ENCODE assay signal across 20 cellular contexts in the genomic region with DNA sequence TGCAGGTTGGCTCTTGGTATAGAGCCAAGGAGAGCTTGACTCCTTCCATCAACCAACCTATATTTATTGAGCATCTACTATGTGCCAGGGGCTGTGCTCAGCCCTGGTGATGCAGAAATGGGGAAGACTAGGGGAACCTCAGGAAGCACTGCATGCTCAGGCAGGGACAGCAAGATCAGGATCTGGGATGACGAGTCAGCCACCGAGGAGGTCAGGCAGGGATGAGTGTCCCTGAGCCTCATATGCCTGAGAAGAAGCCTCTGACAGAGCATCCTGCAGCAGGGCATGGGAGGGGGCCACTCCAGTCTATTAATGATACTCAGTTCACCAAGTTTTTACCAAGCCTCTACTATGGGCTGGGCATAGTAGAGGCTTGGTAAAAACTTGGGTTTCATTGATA.
DNase-seq lines count a peak whose midpoint lies in the region; ATAC-seq, FAIRE-seq and TF ChIP-seq lines count a peak whose summit lies in the region.
"Had no signal": no experiment of that assay in that cellular context is flagged by ENCODE, and none has a peak within 500 bp of the region (broad histone marks: within the 10 kb centered on the region; RNA-seq: fewer than 3 reads in every experiment).

No MANE protein-coding gene starts in this region.

- CTCF ChIA-PET in activated CD8-positive, alpha-beta memory T cell treated with anti-CD3 and anti-CD28 coated beads, Interleukin-2, amount 10 ng/mL, durations not matched to agents 7 days and 5 days (lab: Charles Lee), result interaction anchor here (9.5 to 10.5 kb wide), 2 partner anchors 8 to 16 kb away, joined by 62 to 146 read pairs; no protein-coding TSS in a partner anchor
- CTCF ChIA-PET in PC-3 (lab: Charles Lee), result no interaction called here

- no peak overlapping the region for H3K4me3 Mint-ChIP-seq in activated CD8-positive, alpha-beta memory T cell treated with anti-CD3 and anti-CD28 coated beads, Interleukin-2, amount 10 ng/mL, durations not matched to agents 7 days and 5 days
- no peak overlapping the region for H3K4me3 Mint-ChIP-seq in activated T-helper 1 cell treated with anti-CD3 and anti-CD28 coated beads, Interleukin-12 subunit alpha, Interleukin-12 subunit beta, Interleukin-2, Interleukin-4 antibody, amounts not matched to agents 30 ng/mL and 10 ng/mL and 1 ng/mL, durations not matched to agents 14 hours and 24 hours and 36 hours
- peak overlapping the region in 7 of 10 donors; percentile 14 to 73 (median 66) for H3K4me3 Mint-ChIP-seq in naive thymus-derived CD8-positive, alpha-beta T cell
- no peak overlapping the region for H3K4me3 Mint-ChIP-seq in GM23338
- H3K4me3 Mint-ChIP-seq: B cell, neural progenitor cell had no signal

- H3F3A ChIP-seq in GM23338 (replicated peaks; ENCODE audit: low read depth), result no peaks in the 10 kb centered on the region
- no peaks in the 10 kb centered on the region for H3F3A ChIP-seq in PC-3 (ENCODE audit: low read length, unreplicated experiment)

- no peak for FAIRE-seq in GM19239 (lab: Jason Lieb, UNC)
- FAIRE-seq: TTC549 had no signal

- H3K27ac Mint-ChIP-seq in activated CD8-positive, alpha-beta memory T cell treated with anti-CD3 and anti-CD28 coated beads, Interleukin-2, amount 10 ng/mL, durations not matched to agents 7 days and 5 days, result peak overlapping the region; percentile 87
- peak overlapping the region; percentile 83 for H3K27ac Mint-ChIP-seq in activated T-helper 1 cell treated with anti-CD3 and anti-CD28 coated beads, Interleukin-12 subunit alpha, Interleukin-12 subunit beta, Interleukin-2, Interleukin-4 antibody, amounts not matched to agents 30 ng/mL and 10 ng/mL and 1 ng/mL, durations not matched to agents 14 hours and 24 hours and 36 hours
- peak overlapping the region in 7 of 10 donors; percentile 84 to 98 (median 95) for H3K27ac Mint-ChIP-seq in naive thymus-derived CD8-positive, alpha-beta T cell
- H3K27ac Mint-ChIP-seq in GM23338, result no peak overlapping the region

- peaks cover 2% of the 10 kb centered on the region for H3K9me3 Mint-ChIP-seq in activated CD8-positive, alpha-beta memory T cell treated with anti-CD3 and anti-CD28 coated beads, Interleukin-2, amount 10 ng/mL, durations not matched to agents 7 days and 5 days (ENCODE audit: low read depth)
- H3K9me3 Mint-ChIP-seq in activated T-helper 1 cell treated with anti-CD3 and anti-CD28 coated beads, Interleukin-12 subunit alpha, Interleukin-12 subunit beta, Interleukin-2, Interleukin-4 antibody, amounts not matched to agents 30 ng/mL and 10 ng/mL and 1 ng/mL, durations not matched to agents 14 hours and 24 hours and 36 hours, result peaks cover 4% of the 10 kb centered on the region
- H3K9me3 Mint-ChIP-seq in naive thymus-derived CD8-positive, alpha-beta T cell, result peaks cover 0 to 7% (median 0%) of the 10 kb centered on the region in 9 donors
- no peaks in the 10 kb centered on the region; the same call in 2 of the 3 replicates for H3K9me3 Mint-ChIP-seq in GM23338

- intact Hi-C loops in activated T-helper 1 cell treated with anti-CD3 and anti-CD28 coated beads, Interleukin-12 subunit alpha, Interleukin-12 subunit beta, Interleukin-2, Interleukin-4 antibody, amounts not matched to agents 30 ng/mL and 10 ng/mL and 1 ng/mL, durations not matched to agents 14 hours and 24 hours and 36 hours (cut with micrococcal nuclease), result loop anchor here (5.0 to 10.0 kb wide), 4 partner anchors 468 to 1882 kb away; partner anchors contain the start of genes HSPH1, SLC7A1 and USPL1
- intact Hi-C loops in PC-3 (cut with micrococcal nuclease), result no loop called here

- H3K27me3 ChIP-seq in GM23338 (ENCODE audit: insufficient read depth) (no peaks in the 10 kb centered on the region), PC-3 (ENCODE audit: low read length) (no peaks in the 10 kb centered on the region)
- H3K27me3 ChIP-seq: neural progenitor cell, testis, uterus had no signal

- TF ChIP-seq CTCF in GM23338 (conservative IDR thresholded peaks at IDR 0.05; ENCODE audit: low read depth in 2 of 2) (no peak), PC-3 (conservative IDR thresholded peaks at IDR 0.05; ENCODE audit: low read depth, low read length) (no peak)

- no peak overlapping the region for H3K4me2 ChIP-seq in GM23338
- H3K4me2 ChIP-seq in PC-3 (ENCODE audit: low read length), result no peak overlapping the region
- H3K4me2 ChIP-seq: neural progenitor cell had no signal

- POLR2A ChIA-PET in naive thymus-derived CD8-positive, alpha-beta T cell (lab: Charles Lee), result interaction anchor here (0.9 to 4.4 kb wide), 5 partner anchors 8 to 468 kb away, joined by 4 to 39 read pairs (median 4); partner anchors contain the start of gene USPL1
- POLR2A ChIA-PET in PC-3 (lab: Charles Lee; ENCODE audit: unreplicated experiment), result no interaction called here

- BruUV-seq in PC-3 (replicated peaks; lab: Mats Ljungman, UMichigan), result no TSS peak

- no peaks in the 10 kb centered on the region for H3K9me3 ChIP-seq in PC-3 (ENCODE audit: low read length)
- H3K9me3 ChIP-seq: mucosa of descending colon, testis, uterus had no signal

- no peak for ATAC-seq in activated CD8-positive, alpha-beta memory T cell treated with anti-CD3 and anti-CD28 coated beads, Interleukin-2, amount 10 ng/mL, durations not matched to agents 7 days and 5 days
- no peak for ATAC-seq in naive thymus-derived CD8-positive, alpha-beta T cell
- ATAC-seq in GM23338, result no peak
- no peak for ATAC-seq in PC-3
- ATAC-seq: lower lobe of right lung, mucosa of descending colon had no signal

- H3K9me2 ChIP-seq in GM23338 (ENCODE audit: insufficient read depth) (no peaks in the 10 kb centered on the region; the same call in 1 of the 2 replicates), PC-3 (replicated peaks; ENCODE audit: low read length) (no peaks in the 10 kb centered on the region)

- H3K27ac ChIP-seq in GM23338 (ENCODE audit: low read depth) (no peak overlapping the region), PC-3 (ENCODE audit: low read length) (no peak overlapping the region)
- H3K27ac ChIP-seq: epithelial cell of prostate, neural progenitor cell, testis, uterus had no signal

- H3K27me3 Mint-ChIP-seq in activated CD8-positive, alpha-beta memory T cell treated with anti-CD3 and anti-CD28 coated beads, Interleukin-2, amount 10 ng/mL, durations not matched to agents 7 days and 5 days, result no peaks in the 10 kb centered on the region
- no peaks in the 10 kb centered on the region for H3K27me3 Mint-ChIP-seq in activated T-helper 1 cell treated with anti-CD3 and anti-CD28 coated beads, Interleukin-12 subunit alpha, Interleukin-12 subunit beta, Interleukin-2, Interleukin-4 antibody, amounts not matched to agents 30 ng/mL and 10 ng/mL and 1 ng/mL, durations not matched to agents 14 hours and 24 hours and 36 hours (ENCODE audit: insufficient read depth)
- no peaks in the 10 kb centered on the region for H3K27me3 Mint-ChIP-seq in naive thymus-derived CD8-positive, alpha-beta T cell
- H3K27me3 Mint-ChIP-seq in GM23338 (ENCODE audit: insufficient read depth, low read depth, poor library complexity), result peaks cover 2% of the 10 kb centered on the region

- peaks cover 74% of the 10 kb centered on the region for H3K4me1 Mint-ChIP-seq in activated CD8-positive, alpha-beta memory T cell treated with anti-CD3 and anti-CD28 coated beads, Interleukin-2, amount 10 ng/mL, durations not matched to agents 7 days and 5 days
- peaks cover 86% of the 10 kb centered on the region for H3K4me1 Mint-ChIP-seq in activated T-helper 1 cell treated with anti-CD3 and anti-CD28 coated beads, Interleukin-12 subunit alpha, Interleukin-12 subunit beta, Interleukin-2, Interleukin-4 antibody, amounts not matched to agents 30 ng/mL and 10 ng/mL and 1 ng/mL, durations not matched to agents 14 hours and 24 hours and 36 hours (ENCODE audit: low read depth)
- H3K4me1 Mint-ChIP-seq in naive thymus-derived CD8-positive, alpha-beta T cell, result peaks cover 48 to 91% (median 82%) of the 10 kb centered on the region in 4 donors
- H3K4me1 Mint-ChIP-seq in GM23338, result peaks cover 2% of the 10 kb centered on the region; the same call in 2 of the 3 replicates

- H3K4me1 ChIP-seq in GM23338 (ENCODE audit: insufficient read depth) (no peaks in the 10 kb centered on the region), PC-3 (ENCODE audit: insufficient read depth, low read length) (peaks cover 5% of the 10 kb centered on the region; the same call in 1 of the 2 replicates)
- H3K4me1 ChIP-seq: neural progenitor cell, testis, uterus had no signal

- H3K79me2 ChIP-seq in GM23338 (replicated peaks; ENCODE audit: insufficient read depth), result no peaks in the 10 kb centered on the region
- no peaks in the 10 kb centered on the region for H3K79me2 ChIP-seq in PC-3 (ENCODE audit: low read length)

- DNase-seq in activated CD8-positive, alpha-beta memory T cell treated with anti-CD3 and anti-CD28 coated beads, Interleukin-2, amount 10 ng/mL, durations not matched to agents 7 days and 5 days, result no peak
- no peak for DNase-seq in activated CD8-positive, alpha-beta memory T cell treated with anti-CD3 and anti-CD28 coated beads for 24 hours
- DNase-seq in EL (peak; percentile 12), GM19239 (ENCODE audit: insufficient read length, low spot score) (no peak), GM23338 (ENCODE audit: low spot score) (no peak), PC-3 (no peak)
- no peak for DNase-seq in activated T-helper 1 cell treated with anti-CD3 and anti-CD28 coated beads, Interleukin-12 subunit alpha, Interleukin-12 subunit beta, Interleukin-2, Interleukin-4 antibody, amounts not matched to agents 30 ng/mL and 10 ng/mL and 1 ng/mL, durations not matched to agents 14 hours and 24 hours and 36 hours (ENCODE audit: low spot score)
- no peak for DNase-seq in naive thymus-derived CD8-positive, alpha-beta T cell
- DNase-seq: lower lobe of right lung, mucosa of descending colon, NCI-H1092 treated with DMSO at 0.1 percent for 48 hours, NCI-H187 treated with DMSO at 0.1 percent for 48 hours, NCI-H226, right cardiac atrium, testis, uterus had no signal

- no peaks in the 10 kb centered on the region for H3K36me3 ChIP-seq in GM23338 (ENCODE audit: insufficient read depth)
- no peaks in the 10 kb centered on the region for H3K36me3 ChIP-seq in PC-3 (ENCODE audit: low read depth, low read length)
- H3K36me3 ChIP-seq: lower lobe of right lung, neural progenitor cell, uterus had no signal

- H3K4me3 ChIP-seq in GM23338 (no peak overlapping the region), PC-3 (ENCODE audit: low read length) (no peak overlapping the region)
- H3K4me3 ChIP-seq: lower lobe of right lung, mucosa of descending colon, neural progenitor cell, testis, uterus had no signal

- H2AFZ ChIP-seq in GM23338, result no peak overlapping the region
- H2AFZ ChIP-seq in PC-3 (ENCODE audit: low read length), result no peak overlapping the region
- H2AFZ ChIP-seq: neural progenitor cell had no signal

- no peak overlapping the region for H3K9ac ChIP-seq in PC-3 (ENCODE audit: low read length)
- H3K9ac ChIP-seq: neural progenitor cell had no signal

- peaks cover 7% of the 10 kb centered on the region for H3K36me3 Mint-ChIP-seq in activated CD8-positive, alpha-beta memory T cell treated with anti-CD3 and anti-CD28 coated beads, Interleukin-2, amount 10 ng/mL, durations not matched to agents 7 days and 5 days
- H3K36me3 Mint-ChIP-seq in activated T-helper 1 cell treated with anti-CD3 and anti-CD28 coated beads, Interleukin-12 subunit alpha, Interleukin-12 subunit beta, Interleukin-2, Interleukin-4 antibody, amounts not matched to agents 30 ng/mL and 10 ng/mL and 1 ng/mL, durations not matched to agents 14 hours and 24 hours and 36 hours (ENCODE audit: low read depth), result peaks cover 15% of the 10 kb centered on the region
- peaks cover 0 to 6% (median 4%) of the 10 kb centered on the region in 3 donors for H3K36me3 Mint-ChIP-seq in naive thymus-derived CD8-positive, alpha-beta T cell
- no peaks in the 10 kb centered on the region for H3K36me3 Mint-ChIP-seq in GM23338 (ENCODE audit: low read depth)
- H3K36me3 Mint-ChIP-seq: neural progenitor cell had no signal

- H4K20me1 ChIP-seq in GM23338 (replicated peaks; ENCODE audit: insufficient read depth) (no peaks in the 10 kb centered on the region), PC-3 (ENCODE audit: low read length) (no peaks in the 10 kb centered on the region)

Comparison
In these comparisons a context has a peak if more than half of its experiments do, and no peak if none do; other contexts are left out.
1. H3K4me3 Mint-ChIP-seq: peak in naive thymus-derived CD8-positive, alpha-beta T cell (7 of 10); none in activated CD8-positive, alpha-beta memory T cell treated with anti-CD3 and anti-CD28 coated beads, Interleukin-2, amount 10 ng/mL, durations not matched to agents 7 days and 5 days (single experiment), activated T-helper 1 cell treated with anti-CD3 and anti-CD28 coated beads, Interleukin-12 subunit alpha, Interleukin-12 subunit beta, Interleukin-2, Interleukin-4 antibody, amounts not matched to agents 30 ng/mL and 10 ng/mL and 1 ng/mL, durations not matched to agents 14 hours and 24 hours and 36 hours (single experiment) and GM23338 (single experiment).